25 cellular contexts compared by ENCODE assay signal in genomic region chr1:231318015-231318355, GRCh38.
"Had no signal": no experiment of that assay in that cellular context is flagged by ENCODE, and none has a peak within 500 bp of the region (broad histone marks: within the 10 kb centered on the region; RNA-seq: fewer than 3 reads in every experiment).

No MANE protein-coding gene starts in this region.

- H3K36me3 ChIP-seq: neural progenitor cell, prostate gland, sigmoid colon, stomach, thoracic aorta, vagina had no signal

- ATAC-seq: effector memory CD8-positive, alpha-beta T cell; left lobe of liver; natural killer cell treated with Interleukin-12 subunit alpha and Interleukin-12 subunit beta and Interleukin-15 and Interleukin-18, amount 100 ng/mL, for 72 hours; right cardiac atrium; stimulated activated effector memory CD8-positive, alpha-beta T cell treated with anti-CD3 and anti-CD28 coated beads, Interleukin-12 subunit alpha, Interleukin-12 subunit beta, amount 100 ng/mL, for 72 hours had no signal

- H3K36me3 Mint-ChIP-seq: immature natural killer cell; memory B cell; naive B cell; natural killer cell treated with Interleukin-12 subunit alpha and Interleukin-12 subunit beta and Interleukin-15 and Interleukin-18, amount 100 ng/mL, for 72 hours; neural progenitor cell; stimulated activated effector memory CD8-positive, alpha-beta T cell treated with anti-CD3 and anti-CD28 coated beads, Interleukin-12 subunit alpha, Interleukin-12 subunit beta, amount 100 ng/mL, for 72 hours had no signal

- H3K4me2 ChIP-seq: neural progenitor cell had no signal

- H3K4me3 ChIP-seq: coronary artery, lung, neural progenitor cell, prostate gland, sigmoid colon, stomach, thoracic aorta, tibial nerve, vagina had no signal

- H3K4me3 Mint-ChIP-seq: effector memory CD8-positive, alpha-beta T cell; immature natural killer cell; memory B cell; naive B cell; natural killer cell treated with Interleukin-12 subunit alpha and Interleukin-12 subunit beta and Interleukin-15 and Interleukin-18, amount 100 ng/mL, for 72 hours; neural progenitor cell; stimulated activated effector memory CD8-positive, alpha-beta T cell treated with anti-CD3 and anti-CD28 coated beads, Interleukin-12 subunit alpha, Interleukin-12 subunit beta, amount 100 ng/mL, for 72 hours had no signal

- H3K4me1 ChIP-seq: neural progenitor cell, prostate gland, sigmoid colon, stomach, tibial nerve, vagina had no signal

- H2AFZ ChIP-seq: neural progenitor cell had no signal

- H3K9me3 ChIP-seq: prostate gland, sigmoid colon, stomach, thoracic aorta, tibial nerve, vagina had no signal

- H3K27ac Mint-ChIP-seq: immature natural killer cell; memory B cell; natural killer cell treated with Interleukin-12 subunit alpha and Interleukin-12 subunit beta and Interleukin-15 and Interleukin-18, amount 100 ng/mL, for 72 hours; neural progenitor cell; stimulated activated effector memory CD8-positive, alpha-beta T cell treated with anti-CD3 and anti-CD28 coated beads, Interleukin-12 subunit alpha, Interleukin-12 subunit beta, amount 100 ng/mL, for 72 hours had no signal

- H3K9me3 Mint-ChIP-seq: effector memory CD8-positive, alpha-beta T cell; immature natural killer cell; memory B cell; natural killer cell treated with Interleukin-12 subunit alpha and Interleukin-12 subunit beta and Interleukin-15 and Interleukin-18, amount 100 ng/mL, for 72 hours; neural progenitor cell; stimulated activated effector memory CD8-positive, alpha-beta T cell treated with anti-CD3 and anti-CD28 coated beads, Interleukin-12 subunit alpha, Interleukin-12 subunit beta, amount 100 ng/mL, for 72 hours had no signal

- H3K27me3 ChIP-seq: neural progenitor cell, sigmoid colon, stomach, tibial nerve, vagina had no signal

- H3K9ac ChIP-seq: neural progenitor cell had no signal

- H3K27me3 Mint-ChIP-seq: memory B cell; naive B cell; natural killer cell treated with Interleukin-12 subunit alpha and Interleukin-12 subunit beta and Interleukin-15 and Interleukin-18, amount 100 ng/mL, for 72 hours had no signal

- H3K4me1 Mint-ChIP-seq: neural progenitor cell had no signal

- DNase-seq: dermis blood vessel endothelial cell; effector memory CD8-positive, alpha-beta T cell; hypothalamus; immature natural killer cell; naive B cell; right cardiac atrium; sigmoid colon; stimulated activated CD4-positive, alpha-beta T cell treated with anti-CD3 and anti-CD28 coated beads, Interleukin-2, amount 100 ng/mL, for 24 hours; stimulated activated CD4-positive, alpha-beta T cell treated with anti-CD3 and anti-CD28 coated beads, Interleukin-4, amount 100 ng/mL, for 24 hours; stimulated activated naive CD4-positive, alpha-beta T cell treated with Interleukin-2 at 50 U/mL for 16 hours; stomach had no signal

- FAIRE-seq: endometrium, frontal cortex, keratinocyte had no signal

- H3K27ac ChIP-seq: coronary artery, neural progenitor cell, prostate gland, sigmoid colon, stomach, thoracic aorta, tibial nerve, vagina had no signal
